ENCODE assay signal across 28 cellular contexts in genomic region chr6:147219463-147219862, GRCh38.
"Had no signal": no experiment of that assay in that cellular context is flagged by ENCODE, and none has a peak within 500 bp of the region (broad histone marks: within the 10 kb centered on the region; RNA-seq: fewer than 3 reads in every experiment).

No MANE protein-coding gene starts in this region.

- H3K27ac ChIP-seq: SJSA1 had no signal

- H3K27ac Mint-ChIP-seq: activated B cell treated with CpG ODN at 0.5 μM for 24 hours; activated CD4-positive, alpha-beta memory T cell treated with anti-CD3 and anti-CD28 coated beads for 36 hours; activated naive CD8-positive, alpha-beta T cell treated with anti-CD3 and anti-CD28 coated beads for 36 hours; activated T-helper 17 cell treated with anti-CD3 and anti-CD28 coated beads, Interleukin-2, amount 50 U/mL, for 72 hours; T-helper 1 cell treated with Interleukin-12 subunit alpha and Interleukin-12 subunit beta and Interleukin-4 antibody, amounts not matched to agents 30 μg/mL and 1 μg/mL, for 36 hours; T-helper 2 cell treated with Interferon-gamma antibody and Interleukin-4, amounts not matched to agents 5 μg/mL and 100 μg/mL, for 36 hours had no signal

- H3K27me3 ChIP-seq: SJSA1 had no signal

- H3K27me3 Mint-ChIP-seq: activated B cell treated with CpG ODN at 0.5 μM for 24 hours; activated CD4-positive, alpha-beta memory T cell treated with anti-CD3 and anti-CD28 coated beads for 36 hours; activated naive CD8-positive, alpha-beta T cell treated with anti-CD3 and anti-CD28 coated beads for 36 hours; activated T-helper 17 cell treated with anti-CD3 and anti-CD28 coated beads, Interleukin-2, amount 50 U/mL, for 72 hours had no signal

- FAIRE-seq: TTC549 had no signal

- DNase-seq: activated B cell treated with CpG ODN at 0.5 μM for 24 hours; activated CD4-positive, alpha-beta memory T cell treated with anti-CD3 and anti-CD28 coated beads for 36 hours; activated CD4-positive, alpha-beta T cell treated with anti-CD3 and anti-CD28 coated beads for 4 hours; activated CD4-positive, alpha-beta T cell treated with anti-CD3 and anti-CD28 coated beads, Interleukin-2, amount 50 U/mL, for 1 hour; activated CD4-positive, CD25-positive, alpha-beta regulatory T cell treated with anti-CD3 and anti-CD28 coated beads, Interleukin-2, amount 50 U/mL, for 72 hours; activated CD8-positive, alpha-beta memory T cell treated with anti-CD3 and anti-CD28 coated beads, Interleukin-2, amount 50 U/mL, for 4 hours; activated gamma-delta T cell; activated naive CD4-positive, alpha-beta T cell treated with Interleukin-2 at 50 U/mL for 16 hours; activated naive CD8-positive, alpha-beta T cell treated with anti-CD3 and anti-CD28 coated beads for 36 hours; activated T-cell treated with anti-CD3 and anti-CD28 coated beads, Interleukin-2, amount 50 U/mL, for 48 hours; amniotic stem cell; aorta; cerebellar nuclear complex; NCI-H1105; NCI-H1417 treated with DMSO at 0.1 percent for 48 hours; NCI-H1930; NCI-H2081 treated with DMSO at 0.1 percent for 48 hours; NCI-H226; NCI-H446 treated with DMSO at 0.1 percent for 48 hours; NCI-H524; SHP77; SK-N-SH had no signal

- H3K4me3 Mint-ChIP-seq: activated B cell treated with CpG ODN at 0.5 μM for 24 hours; activated CD4-positive, alpha-beta memory T cell treated with anti-CD3 and anti-CD28 coated beads for 36 hours; activated naive CD8-positive, alpha-beta T cell treated with anti-CD3 and anti-CD28 coated beads for 36 hours; activated T-helper 17 cell treated with anti-CD3 and anti-CD28 coated beads, Interleukin-2, amount 50 U/mL, for 72 hours; T-helper 1 cell treated with Interleukin-12 subunit alpha and Interleukin-12 subunit beta and Interleukin-4 antibody, amounts not matched to agents 30 μg/mL and 1 μg/mL, for 36 hours; T-helper 2 cell treated with Interferon-gamma antibody and Interleukin-4, amounts not matched to agents 5 μg/mL and 100 μg/mL, for 36 hours had no signal

- H3K4me2 ChIP-seq: SK-N-SH had no signal

- H3K9me3 Mint-ChIP-seq: activated B cell treated with CpG ODN at 0.5 μM for 24 hours; activated CD4-positive, alpha-beta memory T cell treated with anti-CD3 and anti-CD28 coated beads for 36 hours; activated naive CD8-positive, alpha-beta T cell treated with anti-CD3 and anti-CD28 coated beads for 36 hours; activated T-helper 17 cell treated with anti-CD3 and anti-CD28 coated beads, Interleukin-2, amount 50 U/mL, for 72 hours; T-helper 1 cell treated with Interleukin-12 subunit alpha and Interleukin-12 subunit beta and Interleukin-4 antibody, amounts not matched to agents 30 μg/mL and 1 μg/mL, for 36 hours; T-helper 2 cell treated with Interferon-gamma antibody and Interleukin-4, amounts not matched to agents 5 μg/mL and 100 μg/mL, for 36 hours had no signal

- H3K9ac ChIP-seq: SK-N-SH had no signal

- H3K9me3 ChIP-seq: SJSA1, SK-N-SH had no signal

- H3K4me3 ChIP-seq: SJSA1 had no signal

- ATAC-seq: activated T-helper 17 cell treated with anti-CD3 and anti-CD28 coated beads, Interleukin-2, amount 50 U/mL, for 72 hours; Panc1 had no signal
